Comparison of ENCODE assay signal across 8 cellular contexts in genomic region chr6:99823513-99824235, GRCh38.
A peak's percentile ranks its signal among the peaks of the same experiment; 100 is the strongest.
DNase-seq lines count a peak whose midpoint lies in the region; ATAC-seq, FAIRE-seq and TF ChIP-seq lines count a peak whose summit lies in the region.
"Not testable (repeated sequence)": the region's sequence is repeated elsewhere in the genome, so short reads cannot be mapped to it uniquely, and the experiment has no call there.

No MANE protein-coding gene starts in this region.

- not testable (repeated sequence) for H3K36me3 ChIP-seq in HAP-1 (replicated peaks); astrocyte (ENCODE audit: insufficient read depth, low read length); left lung; trophoblast cell (ENCODE audit: control insufficient read depth in 1 of 2, insufficient read depth in 2 of 2, low read length in 2 of 2)

- not testable (repeated sequence) for H3K36me3 Mint-ChIP-seq in activated CD8-positive, alpha-beta T cell treated with anti-CD3 and anti-CD28 coated beads for 36 hours (ENCODE audit: low read depth); astrocyte (ENCODE audit: low read depth, unreplicated experiment)

- not testable (repeated sequence) for H3K27me3 ChIP-seq in AG04450 (ENCODE audit: control insufficient read depth, insufficient read depth, low read length); HAP-1 (ENCODE audit: low read depth); astrocyte (ENCODE audit: insufficient read depth, low read length); trophoblast cell (ENCODE audit: insufficient read depth, low read length)
- peaks cover 0 to 25% of the 10 kb centered on the region in 2 donors for H3K27me3 ChIP-seq in left lung

- CTCF ChIA-PET in AG04450 (lab: Charles Lee), result not testable (repeated sequence)
- CTCF ChIA-PET in RWPE1 (lab: Yijun Ruan, JAX), result interaction anchor here (0.6 to 0.7 kb wide), 3 partner anchors 40 to 201 kb away, joined by 3 to 5 read pairs (median 3); no protein-coding TSS in a partner anchor
- CTCF ChIA-PET in activated CD8-positive, alpha-beta T cell treated with anti-CD3 and anti-CD28 coated beads for 36 hours (lab: Charles Lee), result interaction anchor here (0.6 kb wide), 1 partner anchor 145 kb away, joined by 3 read pairs; no protein-coding TSS in a partner anchor

- not testable (repeated sequence) for H3K79me2 ChIP-seq in astrocyte (ENCODE audit: insufficient read depth, low read length); trophoblast cell (ENCODE audit: control insufficient read depth, insufficient read depth, low read length, poor library complexity)

- not testable (repeated sequence) for H2BK12ac ChIP-seq in trophoblast cell (ENCODE audit: low read length)

- H3K4me2 ChIP-seq in astrocyte (ENCODE audit: low read length); trophoblast cell (ENCODE audit: low read length): not testable (repeated sequence)

- not testable (repeated sequence) for H2BK120ac ChIP-seq in trophoblast cell (ENCODE audit: insufficient read depth, low read length, poor library complexity)

- H3K4me1 Mint-ChIP-seq in activated CD8-positive, alpha-beta T cell treated with anti-CD3 and anti-CD28 coated beads for 36 hours (ENCODE audit: low read depth); astrocyte (ENCODE audit: low read depth, unreplicated experiment): not testable (repeated sequence)

- not testable (repeated sequence) for H2BK5ac ChIP-seq in trophoblast cell (ENCODE audit: low read depth, low read length, poor library complexity)

- TF ChIP-seq CTCF in AG04450 (IDR thresholded peaks at IDR 0.05; ENCODE audit: low read depth, low read length); RWPE1 (conservative IDR thresholded peaks at IDR 0.05; ENCODE audit: low read depth); activated CD8-positive, alpha-beta T cell treated with anti-CD3 and anti-CD28 coated beads for 36 hours (IDR thresholded peaks at IDR 0.05); astrocyte (IDR thresholded peaks at IDR 0.05; ENCODE audit: insufficient read depth, low read depth, low read length); left lung (IDR thresholded peaks at IDR 0.05): not testable (repeated sequence)

- not testable (repeated sequence) for H2AK5ac ChIP-seq in trophoblast cell (ENCODE audit: low read length)

- not testable (repeated sequence) for H4K12ac ChIP-seq in trophoblast cell (ENCODE audit: low read depth, low read length)

- H3K9me3 ChIP-seq in AG04450 (ENCODE audit: control insufficient read depth, insufficient read depth, low read length); HAP-1; astrocyte (ENCODE audit: insufficient read depth, low read depth, low read length); left lung; trophoblast cell (ENCODE audit: insufficient read depth, low read depth, low read length): not testable (repeated sequence)

- H3K9ac ChIP-seq in astrocyte (ENCODE audit: low read length); trophoblast cell (ENCODE audit: low read length): not testable (repeated sequence)

- POLR2A ChIA-PET in AG04450 (lab: Yijun Ruan, JAX); RWPE1 (lab: Yijun Ruan, JAX; ENCODE audit: low non-redundant PET); activated CD8-positive, alpha-beta T cell treated with anti-CD3 and anti-CD28 coated beads for 36 hours (lab: Charles Lee): not testable (repeated sequence)

- H3K23ac ChIP-seq in trophoblast cell (ENCODE audit: low read length), result not testable (repeated sequence)

- H3K27me3 Mint-ChIP-seq in activated CD8-positive, alpha-beta T cell treated with anti-CD3 and anti-CD28 coated beads for 36 hours, result peaks cover 20% of the 10 kb centered on the region
- not testable (repeated sequence) for H3K27me3 Mint-ChIP-seq in astrocyte (ENCODE audit: low read depth, unreplicated experiment)

- not testable (repeated sequence) for H3K4ac ChIP-seq in trophoblast cell (ENCODE audit: low read depth, low read length)

- H3K9me3 Mint-ChIP-seq in activated CD8-positive, alpha-beta T cell treated with anti-CD3 and anti-CD28 coated beads for 36 hours; astrocyte (ENCODE audit: unreplicated experiment): not testable (repeated sequence)

- peak overlapping the region; percentile 14 for H4K91ac ChIP-seq in trophoblast cell (ENCODE audit: low read depth, low read length)

- 0 out of 2 replicates have a peak overlapping the region, but pooled peaks have one; percentile 17 for H3K4me3 ChIP-seq in AG04450 (ENCODE audit: low read depth, low read length)
- H3K4me3 ChIP-seq in HAP-1, result peak overlapping the region; percentile 45
- H3K4me3 ChIP-seq in astrocyte (ENCODE audit: insufficient read depth, low read depth, low read length); trophoblast cell (ENCODE audit: low read depth, low read length): not testable (repeated sequence)
- H3K4me3 ChIP-seq in left lung, result peak overlapping the region in 1 of 2 donors; percentile 12

- not testable (repeated sequence) for H4K8ac ChIP-seq in trophoblast cell (ENCODE audit: low read depth, low read length)

- in situ Hi-C loops in HAP-1 (cut with MboI; ENCODE audit: low sequenced_read_pairs), result loop anchor here (25.0 kb wide), 2 partner anchors 236 to 361 kb away; no protein-coding TSS in a partner anchor

- H3K14ac ChIP-seq in trophoblast cell (ENCODE audit: low read length), result not testable (repeated sequence)

- H4K20me1 ChIP-seq in astrocyte (ENCODE audit: insufficient read depth, low read length), result not testable (repeated sequence)

- DNase-seq in AG04450 (ENCODE audit: low read depth, low spot score); RWPE1 (ENCODE audit: low spot score); activated CD8-positive, alpha-beta T cell treated with anti-CD3 and anti-CD28 coated beads for 36 hours; astrocyte (ENCODE audit: low read depth); epithelial cell of prostate (ENCODE audit: low read depth, low spot score); left lung; trophoblast cell: not testable (repeated sequence)
- DNase-seq in HAP-1 (ENCODE audit: low spot score in 2 of 2), result peak in 1 of 2 experiments; percentile 80

- WGBS in trophoblast cell (ENCODE audit: extremely low coverage, insufficient coverage, insufficient read length), result no CpG with 5 or more reads among the region's 34 CpGs

- H2AFZ ChIP-seq in astrocyte (ENCODE audit: low read depth, low read length); trophoblast cell (ENCODE audit: insufficient read depth, low read length, poor library complexity): not testable (repeated sequence)

- not testable (repeated sequence) for H3K79me1 ChIP-seq in trophoblast cell (ENCODE audit: low read length)

- H3K27ac Mint-ChIP-seq in activated CD8-positive, alpha-beta T cell treated with anti-CD3 and anti-CD28 coated beads for 36 hours, result not testable (repeated sequence)
- peak overlapping the region; percentile 3 for H3K27ac Mint-ChIP-seq in astrocyte (ENCODE audit: unreplicated experiment)

- intact Hi-C loops in activated CD8-positive, alpha-beta T cell treated with anti-CD3 and anti-CD28 coated beads for 36 hours (cut with micrococcal nuclease); left lung (cut with DNase I): not testable (repeated sequence)

- H3K18ac ChIP-seq in trophoblast cell (ENCODE audit: low read length), result not testable (repeated sequence)

- H3K4me1 ChIP-seq in HAP-1; astrocyte (ENCODE audit: insufficient read depth, low read length); left lung; trophoblast cell (ENCODE audit: control insufficient read depth in 1 of 2, insufficient read depth in 2 of 2, low read length in 2 of 2): not testable (repeated sequence)

- FAIRE-seq in astrocyte (lab: Jason Lieb, UNC), result not testable (repeated sequence)

- not testable (repeated sequence) for ATAC-seq in activated CD8-positive, alpha-beta T cell treated with anti-CD3 and anti-CD28 coated beads for 36 hours
- ATAC-seq in left lung, result peak; percentile 66

- H3K27ac ChIP-seq in AG04450 (ENCODE audit: low read depth, low read length); astrocyte (ENCODE audit: low read depth, low read length); left lung; trophoblast cell (ENCODE audit: low read depth, low read length): not testable (repeated sequence)
- H3K27ac ChIP-seq in RWPE1 (peak overlapping the region; percentile 45; the same call in 1 of the 2 replicates), epithelial cell of prostate (peak overlapping the region; percentile 51)

- H3K4me3 Mint-ChIP-seq in activated CD8-positive, alpha-beta T cell treated with anti-CD3 and anti-CD28 coated beads for 36 hours, result peak overlapping the region; percentile 38
- H3K4me3 Mint-ChIP-seq in astrocyte (ENCODE audit: unreplicated experiment), result peak overlapping the region; percentile 80
